Comparison of ENCODE assay signal across 8 cellular contexts in the genomic region with DNA sequence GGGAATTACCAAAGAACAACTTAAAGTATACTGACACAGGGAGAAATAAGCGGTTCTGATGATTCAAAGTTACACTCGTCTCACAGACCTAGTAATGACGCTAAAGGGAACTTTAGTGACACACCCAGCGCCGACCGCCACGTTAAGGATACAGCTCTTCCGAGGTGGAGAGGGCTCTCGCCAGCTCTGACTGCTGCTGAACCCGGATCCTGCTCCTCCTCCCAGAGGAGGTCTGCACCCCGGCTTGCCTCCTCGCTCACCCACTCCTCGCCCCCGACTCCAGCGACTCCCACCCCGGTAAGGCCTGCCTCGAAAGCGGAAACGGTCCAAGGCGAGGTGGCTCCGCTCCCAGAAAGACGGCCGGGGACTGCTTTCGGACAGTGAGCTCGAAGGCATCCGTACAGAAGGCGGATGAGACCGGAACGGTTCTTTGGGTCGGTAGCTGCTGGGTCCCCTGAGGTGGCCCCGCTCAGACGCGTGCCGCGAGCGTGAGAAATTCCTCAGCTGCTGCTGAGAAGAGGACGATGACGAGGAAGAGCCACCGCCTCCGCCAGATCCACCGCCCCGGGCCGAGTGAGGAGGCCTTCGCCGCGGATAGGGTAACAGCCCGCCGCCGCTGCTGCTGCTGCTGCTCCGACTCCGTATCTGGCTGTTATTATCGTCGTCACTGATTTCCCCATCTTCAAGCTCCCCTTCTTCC. TPM values are rescaled to one million over a fixed set of nuclear protein-coding genes. Genes with fewer than 3 reads are reported as not detected.
A peak's percentile ranks its signal among the peaks of the same experiment; 100 is the strongest.
DNase-seq lines count a peak whose midpoint lies in the region; ATAC-seq, FAIRE-seq and TF ChIP-seq lines count a peak whose summit lies in the region.

No MANE protein-coding gene starts in this region.

- no peak for TF ChIP-seq EP300 in HepG2 (IDR thresholded peaks at IDR 0.05; ENCODE audit: low read depth in 2 of 2, low read length in 2 of 2)
- TF ChIP-seq EP300 in HepG2 (CRISPR knock-in tag; IDR thresholded peaks at IDR 0.05; ENCODE audit: borderline replicate concordance), result no peak

- H3K27me3 Mint-ChIP-seq in HFFc6 (ENCODE audit: insufficient read depth), result peaks cover 2% of the 10 kb centered on the region
- no peaks in the 10 kb centered on the region for H3K27me3 Mint-ChIP-seq in activated CD4-positive, alpha-beta T cell treated with anti-CD3 and anti-CD28 coated beads for 36 hours

- peaks cover 44% of the 10 kb centered on the region for H3K4me1 Mint-ChIP-seq in HFFc6 (ENCODE audit: low read depth)
- peaks cover 43% of the 10 kb centered on the region for H3K4me1 Mint-ChIP-seq in activated CD4-positive, alpha-beta T cell treated with anti-CD3 and anti-CD28 coated beads for 36 hours

- peak overlapping the region; percentile 97 for H3K4me3 Mint-ChIP-seq in HFFc6
- H3K4me3 Mint-ChIP-seq in activated CD4-positive, alpha-beta T cell treated with anti-CD3 and anti-CD28 coated beads for 36 hours, result peak overlapping the region; percentile 98

- peaks cover 0 to 21% of the 10 kb centered on the region in 2 experiments; a peak in 3 of 5 replicates for H3K36me3 ChIP-seq in HepG2 (replicated peaks in 1 of 2; ENCODE audit: control insufficient read depth in 1 of 2, insufficient read depth in 2 of 2, low read length in 2 of 2)

- TSS peak; percentile 84 for BruUV-seq in HepG2 (replicated peaks; lab: Mats Ljungman, UMichigan)

- CTCF ChIA-PET in activated CD4-positive, alpha-beta T cell treated with anti-CD3 and anti-CD28 coated beads for 36 hours (lab: Charles Lee), result interaction anchor here (1.0 to 3.1 kb wide), 6 partner anchors 16 to 117 kb away, joined by 4 to 44 read pairs (median 6); a partner anchor contains a TSS
- CTCF ChIA-PET in HepG2 (lab: Yijun Ruan, JAX; ENCODE audit: low intra/inter-chr PET ratio, low total read pairs), result no interaction called here

- H4K20me1 ChIP-seq in HepG2 (ENCODE audit: insufficient read depth, low read length), result peaks cover 19% of the 10 kb centered on the region

- H3K4me2 ChIP-seq in HepG2 (ENCODE audit: low read depth, low read length), result peak overlapping the region; percentile 85

- WGBS in HepG2 (ENCODE audit: low lambda C conversion rate), result 5% methylated on average over 7 of the region's 53 CpGs

- TF ChIP-seq POLR2A in GM12892 (IDR thresholded peaks at IDR 0.05; ENCODE audit: low read depth, low read length), result no peak; the same call in none of the 2 replicates
- TF ChIP-seq POLR2A in HepG2 (IDR thresholded peaks at IDR 0.05; ENCODE audit: insufficient read depth in 1 of 2, low read depth in 2 of 2, low read length in 2 of 2), result no peak; a peak in 2 of 4 replicates

- peak overlapping the region; percentile 100 for H3K27ac Mint-ChIP-seq in HFFc6
- peak overlapping the region; percentile 99 for H3K27ac Mint-ChIP-seq in activated CD4-positive, alpha-beta T cell treated with anti-CD3 and anti-CD28 coated beads for 36 hours

- peaks cover 57% of the 10 kb centered on the region for H3K79me2 ChIP-seq in HepG2 (ENCODE audit: insufficient read depth, low read length)

- ATAC-seq in activated CD4-positive, alpha-beta T cell treated with anti-CD3 and anti-CD28 coated beads for 36 hours, result peak; percentile 65
- ATAC-seq in HepG2, result peak; percentile 54

- intact Hi-C loops in activated CD4-positive, alpha-beta T cell treated with anti-CD3 and anti-CD28 coated beads for 36 hours (cut with DNase I, micrococcal nuclease), result loop anchor here (1.0 to 5.0 kb wide), 9 partner anchors 20 to 1924 kb away; a partner anchor contains a TSS
- intact Hi-C loops in HepG2 (cut with micrococcal nuclease; ENCODE audit: unreplicated experiment), result loop anchor here (2.0 kb wide), 1 partner anchor 84 kb away; no protein-coding TSS in a partner anchor

- TF ChIP-seq RAD21 in HepG2 (CRISPR knock-in tag; IDR thresholded peaks at IDR 0.05), result no peak; the same call in 1 of the 2 replicates

- in situ Hi-C loops in HepG2 (cut with HindIII; ENCODE audit: extremely low pct_ligation_motif_present, low pct_unique_long_range_greater_than_20kb), result loop anchor here (5.0 kb wide), 1 partner anchor 89 kb away; a partner anchor contains a TSS

- FAIRE-seq in GM12892 (lab: Jason Lieb, UNC), result peak; percentile 67
- FAIRE-seq in HepG2 (lab: Jason Lieb, UNC), result no peak

- peaks cover 4% of the 10 kb centered on the region; the same call in 1 of the 2 replicates for H3K9me3 Mint-ChIP-seq in HFFc6
- H3K9me3 Mint-ChIP-seq in activated CD4-positive, alpha-beta T cell treated with anti-CD3 and anti-CD28 coated beads for 36 hours (ENCODE audit: low read depth), result peaks cover 6% of the 10 kb centered on the region

- POLR2A ChIA-PET in activated CD4-positive, alpha-beta T cell treated with anti-CD3 and anti-CD28 coated beads for 36 hours (lab: Charles Lee), result interaction anchor here (0.6 to 3.4 kb wide), 13 partner anchors 12 to 95 kb away, joined by 3 to 55 read pairs (median 5); a partner anchor contains a TSS
- POLR2A ChIA-PET in HepG2 (lab: Yijun Ruan, JAX), result interaction anchor here (1.0 to 2.9 kb wide), 9 partner anchors 9 to 222 kb away, joined by 3 to 78 read pairs (median 8); a partner anchor contains a TSS

- TF ChIP-seq CTCF in HFFc6 (IDR thresholded peaks at IDR 0.05), result no peak
- TF ChIP-seq CTCF in choroid plexus epithelial cell (conservative IDR thresholded peaks at IDR 0.05; ENCODE audit: low read depth, low read length), result no peak
- no peak for TF ChIP-seq CTCF in HepG2 (CRISPR knock-in tag; IDR thresholded peaks at IDR 0.05)

- DNase-seq in GM12892 (ENCODE audit: insufficient read length) (peak; percentile 21), HFFc6 (peak; percentile 50), MV-4-11 (lab: John Stamatoyannopoulos, UW) (peak; percentile 57), choroid plexus epithelial cell (ENCODE audit: low read depth) (peak; percentile 60), HepG2 (ENCODE audit: low spot score) (peak; percentile 22), epidermal melanocyte (ENCODE audit: insufficient read length, low spot score) (no peak)
- DNase-seq in activated CD4-positive, alpha-beta T cell treated with anti-CD3 and anti-CD28 coated beads for 36 hours, result peak; percentile 89
- DNase-seq in stimulated activated CD4-positive, alpha-beta T cell treated with anti-CD3 and anti-CD28 coated beads, Interleukin-2, amount 100 ng/mL, for 48 hours, result peak; percentile 51 to 59

- H3K36me3 Mint-ChIP-seq in HFFc6 (ENCODE audit: low read depth), result peaks cover 43% of the 10 kb centered on the region
- H3K36me3 Mint-ChIP-seq in activated CD4-positive, alpha-beta T cell treated with anti-CD3 and anti-CD28 coated beads for 36 hours (ENCODE audit: low read depth), result peaks cover 67% of the 10 kb centered on the region

- no peak overlapping the region for H2AFZ ChIP-seq in HepG2 (ENCODE audit: low read length)

- H3K4me3 ChIP-seq in choroid plexus epithelial cell (ENCODE audit: low read depth, low read length), result peak overlapping the region; percentile 95
- H3K4me3 ChIP-seq in HepG2 (replicated peaks in 1 of 3; ENCODE audit: insufficient read depth in 1 of 3, low read depth in 2 of 3, low read length in 3 of 3), result peak overlapping the region; percentile 88 to 97 (median 94)

- no peaks in the 10 kb centered on the region for H3K9me3 ChIP-seq in HepG2 (ENCODE audit: low read length)

- peaks cover 24% of the 10 kb centered on the region for H3K4me1 ChIP-seq in HepG2 (ENCODE audit: insufficient read depth, low read length)

- H3K9ac ChIP-seq in HepG2 (ENCODE audit: insufficient read depth, low read depth, low read length), result peak overlapping the region; percentile 95

- peak overlapping the region; percentile 99 for H3K27ac ChIP-seq in HepG2 (ENCODE audit: extremely low read length, insufficient read depth, low read length)

- no peaks in the 10 kb centered on the region; a peak in 1 of 5 replicates for H3K27me3 ChIP-seq in HepG2 (ENCODE audit: control insufficient read depth in 1 of 2, insufficient read depth in 2 of 2, low read length in 2 of 2)

RNA-seq across cellular contexts. Expression of a gene that starts 0.6 kb away (rescaled TPM):
- 32.8 TPM for polyA plus RNA-seq in GM12892 (2012; ENCODE audit: missing spikeins)
- total RNA-seq in HFFc6 (2021; fragmentation: NEBNext Ultra II Directional; extraction: Animal tissue kit (Norgen Biotek cat#: 25700)), result 10 to 100 TPM; 23.4 to 32.5 (median 30.5) TPM
- total RNA-seq in activated CD4-positive, alpha-beta T cell treated with anti-CD3 and anti-CD28 coated beads for 36 hours, result 10 to 100 TPM; 57.1 to 71.5 TPM
- 8.9 and 17.1 TPM in 2 replicates for total RNA-seq in HepG2 (2016; rRNA removed; fragmentation: Illumina TruSeq; extraction: Trizol)
- total RNA-seq in HepG2 (2016; cell fraction: cytosol; rRNA removed; fragmentation: Illumina TruSeq; extraction: Trizol; ENCODE audit: low read depth), result 5.0 and 6.0 TPM in 2 replicates
- total RNA-seq in HepG2 (2016; cell fraction: insoluble cytoplasmic fraction; rRNA removed; fragmentation: Illumina TruSeq; extraction: Trizol), result 7.0 and 13.0 TPM in 2 replicates
- 4.6 and 5.9 TPM in 2 replicates for total RNA-seq in HepG2 (2016; cell fraction: membrane; rRNA removed; fragmentation: Illumina TruSeq; extraction: Trizol)
- 73.8 and 77.3 TPM in 2 replicates for total RNA-seq in HepG2 (2016; cell fraction: nucleus; rRNA removed; fragmentation: Illumina TruSeq; extraction: Trizol)
- polyA plus RNA-seq in HepG2 (2011; rRNA removed), result 31.4 and 38.3 TPM in 2 replicates
- polyA plus RNA-seq in HepG2 (2011; cell fraction: cytosol; rRNA removed), result 4.3 and 6.5 TPM in 2 replicates
- 96.5 and 110 TPM in 2 replicates for polyA plus RNA-seq in HepG2 (2011; cell fraction: nucleus; rRNA removed)
- 19.0 and 21.7 TPM in 2 replicates for polyA plus RNA-seq in HepG2 (2012)
- polyA plus RNA-seq in HepG2 (2016; cell fraction: cytosol; fragmentation: Illumina TruSeq; extraction: Trizol; ENCODE audit: low read depth), result 0.44 and 0.55 TPM in 2 replicates
- 7.3 and 8.6 TPM in 2 replicates for polyA plus RNA-seq in HepG2 (2016; cell fraction: insoluble cytoplasmic fraction; fragmentation: Illumina TruSeq; extraction: Trizol; ENCODE audit: low read depth)
- polyA plus RNA-seq in HepG2 (2016; cell fraction: membrane; fragmentation: Illumina TruSeq; extraction: Trizol; ENCODE audit: low read depth), result 1.7 and 1.9 TPM in 2 replicates
- 99.4 and 110 TPM in 2 replicates for polyA plus RNA-seq in HepG2 (2016; cell fraction: nucleus; fragmentation: Illumina TruSeq; extraction: Trizol; ENCODE audit: insufficient read depth, low read depth)
- 11.8 and 15.6 TPM in 2 replicates for polyA minus RNA-seq in HepG2 (2011; rRNA and poly(A)+ RNA removed; ENCODE audit: low replicate concordance)
- 6.1 and 11.4 TPM in 2 replicates for polyA minus RNA-seq in HepG2 (2011; cell fraction: cytosol; rRNA and poly(A)+ RNA removed)
- 208 and 220 TPM in 2 replicates for polyA minus RNA-seq in HepG2 (2011; cell fraction: nucleus; rRNA and poly(A)+ RNA removed)

RNA-seq across cellular contexts. Expression of a gene that starts 1.1 kb away (rescaled TPM):
- 5.7 TPM for polyA plus RNA-seq in GM12892 (2012; ENCODE audit: missing spikeins)
- 1 to 10 TPM; 3.8 to 5.1 (median 4.4) TPM for total RNA-seq in HFFc6 (2021; fragmentation: NEBNext Ultra II Directional; extraction: Animal tissue kit (Norgen Biotek cat#: 25700))
- total RNA-seq in activated CD4-positive, alpha-beta T cell treated with anti-CD3 and anti-CD28 coated beads for 36 hours, result 10 to 100 TPM in 1 of 2 experiments, 1 to 10 TPM in 1; 8.7 to 11.8 TPM
- 6.2 and 7.3 TPM in 2 replicates for total RNA-seq in HepG2 (2016; rRNA removed; fragmentation: Illumina TruSeq; extraction: Trizol)
- total RNA-seq in HepG2 (2016; cell fraction: cytosol; rRNA removed; fragmentation: Illumina TruSeq; extraction: Trizol; ENCODE audit: low read depth), result 3.0 and 3.9 TPM in 2 replicates
- 5.9 and 7.3 TPM in 2 replicates for total RNA-seq in HepG2 (2016; cell fraction: insoluble cytoplasmic fraction; rRNA removed; fragmentation: Illumina TruSeq; extraction: Trizol)
- 5.3 and 6.1 TPM in 2 replicates for total RNA-seq in HepG2 (2016; cell fraction: membrane; rRNA removed; fragmentation: Illumina TruSeq; extraction: Trizol)
- 9.9 and 13.4 TPM in 2 replicates for total RNA-seq in HepG2 (2016; cell fraction: nucleus; rRNA removed; fragmentation: Illumina TruSeq; extraction: Trizol)
- polyA plus RNA-seq in HepG2 (2011; rRNA removed), result 5.0 and 5.2 TPM in 2 replicates
- polyA plus RNA-seq in HepG2 (2011; cell fraction: cytosol; rRNA removed), result 1.4 and 2.4 TPM in 2 replicates
- polyA plus RNA-seq in HepG2 (2011; cell fraction: nucleus; rRNA removed), result 3.8 and 5.8 TPM in 2 replicates
- 5.1 and 8.6 TPM in 2 replicates for polyA plus RNA-seq in HepG2 (2012)
- polyA plus RNA-seq in HepG2 (2016; cell fraction: cytosol; fragmentation: Illumina TruSeq; extraction: Trizol; ENCODE audit: low read depth), result 3.0 and 4.3 TPM in 2 replicates
- polyA plus RNA-seq in HepG2 (2016; cell fraction: insoluble cytoplasmic fraction; fragmentation: Illumina TruSeq; extraction: Trizol; ENCODE audit: low read depth), result 7.7 and 7.9 TPM in 2 replicates
- 4.7 and 4.8 TPM in 2 replicates for polyA plus RNA-seq in HepG2 (2016; cell fraction: membrane; fragmentation: Illumina TruSeq; extraction: Trizol; ENCODE audit: low read depth)
- 12.1 and 12.4 TPM in 2 replicates for polyA plus RNA-seq in HepG2 (2016; cell fraction: nucleus; fragmentation: Illumina TruSeq; extraction: Trizol; ENCODE audit: insufficient read depth, low read depth)
- polyA minus RNA-seq in HepG2 (2011; rRNA and poly(A)+ RNA removed; ENCODE audit: low replicate concordance), result 2.5 and 2.9 TPM in 2 replicates
- 1.9 and 4.4 TPM in 2 replicates for polyA minus RNA-seq in HepG2 (2011; cell fraction: cytosol; rRNA and poly(A)+ RNA removed)
- 13.9 and 14.5 TPM in 2 replicates for polyA minus RNA-seq in HepG2 (2011; cell fraction: nucleus; rRNA and poly(A)+ RNA removed)

RNA-seq across cellular contexts. Expression of a gene that starts 22.9 kb away (rescaled TPM):
- 17.4 TPM for polyA plus RNA-seq in GM12892 (2012; ENCODE audit: missing spikeins)
- total RNA-seq in HFFc6 (2021; fragmentation: NEBNext Ultra II Directional; extraction: Animal tissue kit (Norgen Biotek cat#: 25700)), result 10 to 100 TPM; 24.0 to 41.6 (median 33.9) TPM
- 10 to 100 TPM in 1 of 2 experiments, 1 to 10 TPM in 1; 6.1 to 12.9 TPM for total RNA-seq in activated CD4-positive, alpha-beta T cell treated with anti-CD3 and anti-CD28 coated beads for 36 hours
- total RNA-seq in HepG2 (2016; rRNA removed; fragmentation: Illumina TruSeq; extraction: Trizol), result 21.9 and 22.5 TPM in 2 replicates
- total RNA-seq in HepG2 (2016; cell fraction: cytosol; rRNA removed; fragmentation: Illumina TruSeq; extraction: Trizol; ENCODE audit: low read depth), result 8.4 and 11.1 TPM in 2 replicates
- total RNA-seq in HepG2 (2016; cell fraction: insoluble cytoplasmic fraction; rRNA removed; fragmentation: Illumina TruSeq; extraction: Trizol), result 24.4 and 24.7 TPM in 2 replicates
- total RNA-seq in HepG2 (2016; cell fraction: membrane; rRNA removed; fragmentation: Illumina TruSeq; extraction: Trizol), result 19.4 and 21.7 TPM in 2 replicates
- total RNA-seq in HepG2 (2016; cell fraction: nucleus; rRNA removed; fragmentation: Illumina TruSeq; extraction: Trizol), result 20.6 and 22.2 TPM in 2 replicates
- polyA plus RNA-seq in HepG2 (2011; rRNA removed), result 12.0 and 16.9 TPM in 2 replicates
- polyA plus RNA-seq in HepG2 (2011; cell fraction: cytosol; rRNA removed), result 10.0 and 19.2 TPM in 2 replicates
- polyA plus RNA-seq in HepG2 (2011; cell fraction: nucleus; rRNA removed), result 5.6 and 6.0 TPM in 2 replicates
- 8.1 and 12.4 TPM in 2 replicates for polyA plus RNA-seq in HepG2 (2012)
- polyA plus RNA-seq in HepG2 (2016; cell fraction: cytosol; fragmentation: Illumina TruSeq; extraction: Trizol; ENCODE audit: low read depth), result 11.2 and 15.2 TPM in 2 replicates
- polyA plus RNA-seq in HepG2 (2016; cell fraction: insoluble cytoplasmic fraction; fragmentation: Illumina TruSeq; extraction: Trizol; ENCODE audit: low read depth), result 18.4 and 19.0 TPM in 2 replicates
- polyA plus RNA-seq in HepG2 (2016; cell fraction: membrane; fragmentation: Illumina TruSeq; extraction: Trizol; ENCODE audit: low read depth), result 19.6 and 21.1 TPM in 2 replicates
- polyA plus RNA-seq in HepG2 (2016; cell fraction: nucleus; fragmentation: Illumina TruSeq; extraction: Trizol; ENCODE audit: insufficient read depth, low read depth), result 22.5 and 24.5 TPM in 2 replicates
- polyA minus RNA-seq in HepG2 (2011; rRNA and poly(A)+ RNA removed; ENCODE audit: low replicate concordance), result 22.8 and 43.2 TPM in 2 replicates
- polyA minus RNA-seq in HepG2 (2011; cell fraction: cytosol; rRNA and poly(A)+ RNA removed), result 14.2 and 14.3 TPM in 2 replicates
- polyA minus RNA-seq in HepG2 (2011; cell fraction: nucleus; rRNA and poly(A)+ RNA removed), result 16.7 and 20.8 TPM in 2 replicates
